ENCODE assay signal across 23 cellular contexts in the genomic region with DNA sequence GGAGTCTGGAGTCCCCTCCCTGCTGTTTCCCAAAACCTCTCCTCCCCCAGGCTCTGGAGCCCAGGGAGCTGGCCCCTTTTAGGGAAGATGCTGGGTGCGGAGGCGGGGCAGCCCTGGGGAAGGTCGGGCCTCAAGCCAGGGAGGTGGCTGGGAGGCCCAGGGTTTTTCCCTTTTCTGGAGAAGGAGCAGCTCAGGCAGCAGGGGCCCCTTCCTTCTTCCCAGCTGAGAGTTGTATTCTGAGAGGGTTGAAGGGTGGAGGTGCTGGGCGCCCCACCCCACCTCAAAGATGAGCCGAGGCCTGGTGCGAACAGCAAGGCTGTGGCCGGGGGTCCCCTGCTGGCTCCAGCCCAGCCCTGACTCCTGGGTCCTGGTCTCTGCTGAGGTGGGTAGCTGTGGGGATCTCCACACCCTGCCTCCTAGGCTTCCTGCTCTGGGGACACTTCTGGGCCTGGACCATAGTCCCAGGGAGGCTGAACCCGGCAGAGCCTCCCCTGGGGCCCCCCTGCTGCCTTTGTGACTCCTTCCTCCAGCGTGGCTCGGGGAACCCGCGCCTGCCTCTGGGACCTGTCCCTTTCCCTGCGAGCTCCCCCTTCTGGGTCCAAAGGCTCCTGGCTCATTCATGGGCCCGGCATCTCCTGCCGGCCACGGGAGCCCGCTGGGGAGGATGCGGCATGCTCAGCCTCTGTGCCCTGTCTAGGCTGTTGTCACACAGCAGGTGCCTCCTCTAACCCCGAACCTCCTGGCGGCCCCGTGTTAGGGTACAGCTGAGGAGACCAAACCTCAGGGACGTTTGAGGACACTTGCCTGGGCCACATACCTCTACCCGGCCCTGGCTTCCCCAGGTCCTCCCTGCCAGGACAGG. TPM values are rescaled to one million over a fixed set of nuclear protein-coding genes. Genes with fewer than 3 reads are reported as not detected.
DNase-seq lines count a peak whose midpoint lies in the region; ATAC-seq and TF ChIP-seq lines count a peak whose summit lies in the region.
"Had no signal": no experiment of that assay in that cellular context is flagged by ENCODE, and none has a peak within 500 bp of the region (broad histone marks: within the 10 kb centered on the region; RNA-seq: fewer than 3 reads in every experiment).

No MANE protein-coding gene starts in this region.

- no peak overlapping the region for H3K4me2 ChIP-seq in osteoblast (ENCODE audit: insufficient read depth, low read length)

- H3K27ac ChIP-seq in WERI-Rb-1 (peak overlapping the region; percentile 94), dorsolateral prefrontal cortex (peak overlapping the region in 56 of 59 donors; percentile 8 to 98 (median 76)), osteoblast (ENCODE audit: low read depth, low read length) (no peak overlapping the region), transverse colon (peak overlapping the region; percentile 66 to 94 (median 86))
- H3K27ac ChIP-seq: cardiac muscle cell, SJCRH30 had no signal

- DNase-seq in WERI-Rb-1 = no peak
- DNase-seq in dorsolateral prefrontal cortex = no peak
- DNase-seq in osteoblast (ENCODE audit: insufficient read length, low spot score, missing footprints) = peak; percentile 72
- DNase-seq in transverse colon = no peak
- no peak for DNase-seq in DMS53 (lab: John Stamatoyannopoulos, UW)
- DNase-seq: activated CD4-positive, alpha-beta T cell treated with anti-CD3 and anti-CD28 coated beads, Interleukin-2, amount 50 U/mL, for 48 hours; activated CD8-positive, alpha-beta memory T cell treated with anti-CD3 and anti-CD28 coated beads, Interleukin-2, amount 50 U/mL, for 48 hours; KG1; MM.1S; NCI-H1417; NCI-H2081 treated with DMSO at 0.1 percent for 48 hours; NCI-H226; NCI-H69; SJCRH30; stimulated activated naive CD8-positive, alpha-beta T cell treated with anti-CD3 and anti-CD28 coated beads, Interleukin-15, Interleukin-2, amounts not matched to agents 100 U/mL and 50 U/mL, for 24 hours; T-cell had no signal

- H3K36me3 ChIP-seq in WERI-Rb-1 (peaks cover 29% of the 10 kb centered on the region), osteoblast (ENCODE audit: insufficient read depth, low read length) (peaks cover 8% of the 10 kb centered on the region), transverse colon (no peaks in the 10 kb centered on the region)
- H3K36me3 ChIP-seq: cardiac muscle cell had no signal

- no peak for TF ChIP-seq EP300 in transverse colon (IDR thresholded peaks at IDR 0.05; ENCODE audit: low read depth)

- H3K27me3 ChIP-seq in WERI-Rb-1 (ENCODE audit: insufficient read depth, low read depth, severe bottlenecking) (no peaks in the 10 kb centered on the region), dorsolateral prefrontal cortex (no peaks in the 10 kb centered on the region), osteoblast (ENCODE audit: insufficient read depth, low read length) (no peaks in the 10 kb centered on the region), transverse colon (no peaks in the 10 kb centered on the region)
- H3K27me3 ChIP-seq: cardiac muscle cell, SJCRH30, tibial nerve had no signal

- peaks cover 40% of the 10 kb centered on the region for H3K79me2 ChIP-seq in osteoblast (ENCODE audit: insufficient read depth, low read length)

- ATAC-seq in HG02885 (IDR thresholded peaks at IDR 0.05; ENCODE audit: poor library complexity, unreplicated experiment) (no peak), HG03442 (IDR thresholded peaks at IDR 0.05; ENCODE audit: unreplicated experiment) (no peak)
- ATAC-seq: activated naive CD4-positive, alpha-beta T cell treated with anti-CD3 and anti-CD28 coated beads, Interleukin-2, amount 50 U/mL, for 72 hours; activated T-helper 17 cell treated with anti-CD3 and anti-CD28 coated beads, Interleukin-2, amount 50 U/mL, for 72 hours; Panc1; stimulated activated naive CD8-positive, alpha-beta T cell treated with anti-CD3 and anti-CD28 coated beads, Interleukin-15, Interleukin-2, amounts not matched to agents 100 U/mL and 50 U/mL, for 24 hours; T-cell had no signal

- H3K4me1 ChIP-seq in osteoblast (ENCODE audit: insufficient read depth, low read length) (peaks cover 11% of the 10 kb centered on the region), transverse colon (peaks cover 21 to 60% (median 39%) of the 10 kb centered on the region in 4 donors)

- intact Hi-C loops in dorsolateral prefrontal cortex (cut with DNase I) (no loop called here), transverse colon (cut with DNase I; ENCODE audit: low total_unique reads) (no loop called here)

- TF ChIP-seq CTCF in WERI-Rb-1 (IDR thresholded peaks at IDR 0.05; ENCODE audit: low read depth, low read length) (no peak), dorsolateral prefrontal cortex (IDR thresholded peaks at IDR 0.05 in 54 of 56, conservative IDR thresholded peaks at IDR 0.05 in 2 of 56; ENCODE audit: low read depth in 1 of 56, partially characterized antibody in 56 of 56) (no peak), osteoblast (IDR thresholded peaks at IDR 0.05; ENCODE audit: extremely low read depth, low read depth, low read length) (no peak), transverse colon (IDR thresholded peaks at IDR 0.05) (no peak)

- 71% methylated on average over 21 of the region's 23 CpGs; no CpG with 5 or more reads in 1 of the 2 donors for WGBS in transverse colon (ENCODE audit: low coverage in 1 of 2), 2 donors

- H4K20me1 ChIP-seq in osteoblast (ENCODE audit: insufficient read depth, low read length) = peaks cover 23% of the 10 kb centered on the region

- H2AFZ ChIP-seq in osteoblast (ENCODE audit: low read length) = no peak overlapping the region

- TF ChIP-seq POLR2A in transverse colon (IDR thresholded peaks at IDR 0.05) = no peak

- H3K9me3 ChIP-seq in WERI-Rb-1 (ENCODE audit: severe bottlenecking) = no peaks in the 10 kb centered on the region
- H3K9me3 ChIP-seq in osteoblast (ENCODE audit: low read depth, low read length) = no peaks in the 10 kb centered on the region
- H3K9me3 ChIP-seq in transverse colon = no peaks in the 10 kb centered on the region
- H3K9me3 ChIP-seq: SJCRH30, tibial nerve had no signal

- no peak overlapping the region for H3K4me3 ChIP-seq in WERI-Rb-1 (ENCODE audit: low read depth, low read length)
- peak overlapping the region in 5 of 59 donors; percentile 4 to 26 (median 15) for H3K4me3 ChIP-seq in dorsolateral prefrontal cortex
- no peak overlapping the region for H3K4me3 ChIP-seq in osteoblast (ENCODE audit: insufficient read depth, low read length)
- H3K4me3 ChIP-seq in transverse colon = peak overlapping the region in 1 of 4 donors; percentile 11
- H3K4me3 ChIP-seq: cardiac muscle cell, SJCRH30, tibial nerve had no signal

- in situ Hi-C loops in transverse colon (cut with MboI; ENCODE audit: low pct_ligation_motif_present in 1 of 4, low pct_unique_long_range_greater_than_20kb in 1 of 4, low sequenced_read_pairs in 3 of 4) = no loop called here

RNA-seq across cellular contexts. Expression of a gene that starts 4.4 kb away (rescaled TPM):
- 10 to 100 TPM in 119 of 120 experiments, 1 to 10 TPM in 1; 9.8 to 20.3 (median 14.3) TPM for total RNA-seq in dorsolateral prefrontal cortex
- total RNA-seq in osteoblast = 9.0 and 10.6 TPM in 2 replicates
- total RNA-seq in transverse colon = 10 to 100 TPM; 12.2 to 38.2 (median 14.1) TPM

RNA-seq across cellular contexts. Expression of a gene that starts 10.7 kb away (rescaled TPM):
- total RNA-seq in dorsolateral prefrontal cortex (1,000 to 10,000 TPM; 1,109 to 2,418 (median 1,592) TPM), osteoblast (5.1 and 8.3 TPM in 2 replicates), transverse colon (1,000 to 10,000 TPM in 3 of 4 donors, 100 to 1,000 TPM in 1; 504 to 5,877 (median 3,263) TPM)

RNA-seq across cellular contexts. Expression of a gene that starts 29.1 kb away (rescaled TPM):
- 10 to 100 TPM; 25.3 to 45.6 (median 35.3) TPM for total RNA-seq in dorsolateral prefrontal cortex
- total RNA-seq in osteoblast = 28.6 and 30.8 TPM in 2 replicates
- 10 to 100 TPM; 10.8 to 26.3 (median 23.9) TPM for total RNA-seq in transverse colon

RNA-seq across cellular contexts. Expression of a gene that starts 29.4 kb away (rescaled TPM):
- total RNA-seq in dorsolateral prefrontal cortex (10 to 100 TPM; 21.7 to 47.0 (median 35.6) TPM), osteoblast (23.0 and 24.6 TPM in 2 replicates), transverse colon (10 to 100 TPM in 2 of 4 donors, 1 to 10 TPM in 1, not detected in 1; 1.5 to 17.1 (median 15.2) TPM)

Comparison
In these comparisons a context has a peak if more than half of its experiments do, and no peak if none do; other contexts are left out.
1. RNA of a gene that starts 10.7 kb away (total RNA-seq): 504 to 5,877 TPM in transverse colon and 1,109 to 2,418 TPM in dorsolateral prefrontal cortex; 5.1 to 8.3 TPM in osteoblast; every median in the first group is over 10 times any median in the second.